8 cellular contexts compared by ENCODE assay signal in genomic region chr11:65416341-65417185, GRCh38. TPM values are rescaled to one million over a fixed set of nuclear protein-coding genes. Genes with fewer than 3 reads are reported as not detected.
DNase-seq lines count a peak whose midpoint lies in the region; ATAC-seq and TF ChIP-seq lines count a peak whose summit lies in the region.

No MANE protein-coding gene starts in this region.

- peak overlapping the region; percentile 41 for H3K18ac ChIP-seq in trophoblast cell (ENCODE audit: low read length)

- peak overlapping the region; percentile 100 for H4K91ac ChIP-seq in trophoblast cell (ENCODE audit: low read depth, low read length)

- peak; percentile 38 to 90 for TF ChIP-seq EP300 in tibial nerve (IDR thresholded peaks at IDR 0.05)

- WGBS in trophoblast cell (ENCODE audit: extremely low coverage, insufficient coverage, insufficient read length), result no CpG with 5 or more reads among the region's 22 CpGs
- 4 to 5% methylated on average over 7 to 15 of the region's 22 CpGs for WGBS in tibial nerve, 2 donors

- peak; percentile 69 for ATAC-seq in SK-N-SH treated with all-trans-retinoic acid at 6 μM for 48 hours

- POLR2A ChIA-PET in BJ (lab: Charles Lee), result interaction anchor here (0.6 to 0.8 kb wide), 4 partner anchors 26 to 84 kb away, joined by 3 to 4 read pairs (median 4); no protein-coding TSS in a partner anchor

- H3K4me2 ChIP-seq in trophoblast cell (ENCODE audit: low read length), result peak overlapping the region; percentile 51

- no peaks in the 10 kb centered on the region for H3K27me3 Mint-ChIP-seq in activated naive CD8-positive, alpha-beta T cell

- H3K9me3 Mint-ChIP-seq in activated naive CD8-positive, alpha-beta T cell (ENCODE audit: low read depth), result no peaks in the 10 kb centered on the region

- H3K36me3 ChIP-seq in BJ (ENCODE audit: control insufficient read depth, insufficient read depth, low read length) (peaks cover 3% of the 10 kb centered on the region), trophoblast cell (ENCODE audit: control insufficient read depth in 1 of 2, insufficient read depth in 2 of 2, low read length in 2 of 2) (peaks cover 15 to 18% of the 10 kb centered on the region in 2 experiments), tibial nerve (peaks cover 0 to 15% (median 0%) of the 10 kb centered on the region in 3 donors)

- peaks cover 53% of the 10 kb centered on the region for H3K4me1 Mint-ChIP-seq in activated naive CD8-positive, alpha-beta T cell (ENCODE audit: low read depth)

- H3K9me3 ChIP-seq in trophoblast cell (ENCODE audit: insufficient read depth, low read depth, low read length) (no peaks in the 10 kb centered on the region), tibial nerve (no peaks in the 10 kb centered on the region)

- H3K27me3 ChIP-seq in BJ (ENCODE audit: control insufficient read depth, insufficient read depth, low read length), result no peaks in the 10 kb centered on the region
- no peaks in the 10 kb centered on the region for H3K27me3 ChIP-seq in trophoblast cell (ENCODE audit: insufficient read depth, low read length)
- H3K27me3 ChIP-seq in tibial nerve, result no peaks in the 10 kb centered on the region

- peak overlapping the region; percentile 99 for H3K27ac Mint-ChIP-seq in activated naive CD8-positive, alpha-beta T cell

- TF ChIP-seq POLR2A in GM19099 (IDR thresholded peaks at IDR 0.05; ENCODE audit: extremely low read depth, insufficient read length, low read depth) (peak; percentile 42), tibial nerve (IDR thresholded peaks at IDR 0.05) (peak; percentile 23 to 64)

- H2AK5ac ChIP-seq in trophoblast cell (ENCODE audit: low read length), result peak overlapping the region; percentile 89

- peak overlapping the region; percentile 86 for H3K4me3 Mint-ChIP-seq in activated naive CD8-positive, alpha-beta T cell

- H4K8ac ChIP-seq in trophoblast cell (ENCODE audit: low read depth, low read length), result no peak overlapping the region

- peak overlapping the region; percentile 46 for H2BK120ac ChIP-seq in trophoblast cell (ENCODE audit: insufficient read depth, low read length, poor library complexity)

- H3K4ac ChIP-seq in trophoblast cell (ENCODE audit: low read depth, low read length), result peak overlapping the region; percentile 51

- no peak overlapping the region for H3K27ac ChIP-seq in trophoblast cell (ENCODE audit: low read depth, low read length)
- H3K27ac ChIP-seq in tibial nerve, result peak overlapping the region; percentile 98 to 100 (median 99)

- H3K4me1 ChIP-seq in trophoblast cell (ENCODE audit: control insufficient read depth in 1 of 2, insufficient read depth in 2 of 2, low read length in 2 of 2), result peaks cover 35 to 44% of the 10 kb centered on the region in 2 experiments
- H3K4me1 ChIP-seq in tibial nerve, result peaks cover 0 to 88% (median 65%) of the 10 kb centered on the region in 4 donors

- TF ChIP-seq CTCF in BJ (IDR thresholded peaks at IDR 0.05; ENCODE audit: insufficient read depth, low read depth, low read length) (peak; percentile 98), tibial nerve (IDR thresholded peaks at IDR 0.05) (peak; percentile 96 to 100 (median 99))

- H3K9ac ChIP-seq in trophoblast cell (ENCODE audit: low read length), result no peak overlapping the region

- H3K4me3 ChIP-seq in BJ (ENCODE audit: low read depth, low read length), result peak overlapping the region; percentile 15
- no peak overlapping the region for H3K4me3 ChIP-seq in trophoblast cell (ENCODE audit: low read depth, low read length)
- peak overlapping the region; percentile 26 to 80 (median 34) for H3K4me3 ChIP-seq in tibial nerve

- peaks cover 18% of the 10 kb centered on the region for H3K79me2 ChIP-seq in trophoblast cell (ENCODE audit: control insufficient read depth, insufficient read depth, low read length, poor library complexity)

- CTCF ChIA-PET in BJ (lab: Yijun Ruan, JAX), result interaction anchor here (0.6 to 7.5 kb wide), 34 partner anchors 12 to 177 kb away, joined by 3 to 128 read pairs (median 5); partner anchors contain the start of genes FRMD8, MALAT1, SCYL1 and TIGD3

- DNase-seq in BJ (ENCODE audit: low read depth), result no peak
- peak; percentile 71 for DNase-seq in LHCN-M2 (ENCODE audit: low read depth)
- peak; percentile 88 to 99 (median 96) for DNase-seq in head of caudate nucleus
- DNase-seq in trophoblast cell, result peak; percentile 88 to 94
- peak; percentile 89 to 94 for DNase-seq in tibial nerve (ENCODE audit: low spot score in 2 of 2)

- H3K79me1 ChIP-seq in trophoblast cell (ENCODE audit: low read length), result peaks cover 39% of the 10 kb centered on the region

- no peak overlapping the region for H3K23ac ChIP-seq in trophoblast cell (ENCODE audit: low read length)

- no peaks in the 10 kb centered on the region for H3K36me3 Mint-ChIP-seq in activated naive CD8-positive, alpha-beta T cell

- H3K14ac ChIP-seq in trophoblast cell (ENCODE audit: low read length), result peak overlapping the region; percentile 52

- peak overlapping the region; percentile 61 for H2BK12ac ChIP-seq in trophoblast cell (ENCODE audit: low read length)

- H2AFZ ChIP-seq in trophoblast cell (ENCODE audit: insufficient read depth, low read length, poor library complexity), result peak overlapping the region; percentile 32

- H2BK5ac ChIP-seq in trophoblast cell (ENCODE audit: low read depth, low read length, poor library complexity), result peak overlapping the region; percentile 15

- H4K12ac ChIP-seq in trophoblast cell (ENCODE audit: low read depth, low read length), result peak overlapping the region; percentile 12

- intact Hi-C loops in head of caudate nucleus (cut with DNase I), result loop anchor here (5.0 kb wide), 2 partner anchors 34 to 91 kb away; partner anchors contain the start of gene SLC25A45

TF ChIP-seq in SK-N-SH treated with all-trans-retinoic acid at 6 μM for 48 hours, 23 proteins besides CTCF, POLR2A, EP300 and RAD21:
- TF ChIP-seq TOX (CRISPR knock-in tag; IDR thresholded peaks at IDR 0.05; ENCODE audit: borderline replicate concordance), result no peak
- TF ChIP-seq POU6F1 (CRISPR knock-in tag; IDR thresholded peaks at IDR 0.05; ENCODE audit: borderline replicate concordance, low read depth), result no peak
- TF ChIP-seq PATZ1 (CRISPR knock-in tag; IDR thresholded peaks at IDR 0.05; ENCODE audit: borderline replicate concordance), result peak; percentile 19; the same call in 1 of the 2 replicates

RNA-seq across cellular contexts. Expression of gene NEAT1, which starts 6.0 kb away (rescaled TPM):
- 59.2 and 87.2 TPM in 2 replicates for polyA plus RNA-seq in BJ (2011; rRNA removed)
- polyA minus RNA-seq in BJ (2011; rRNA and poly(A)+ RNA removed), result 274 and 373 TPM in 2 replicates
- 29.4 and 37.8 TPM in 2 replicates for total RNA-seq in LHCN-M2 (2014; rRNA removed)
- 88.5 TPM for polyA plus RNA-seq in LHCN-M2 (2012)
- polyA plus RNA-seq in trophoblast cell (2013), result 11.1 and 12.7 TPM in 2 replicates
- total RNA-seq in tibial nerve, result 100 to 1,000 TPM; 427 to 571 (median 461) TPM

RNA-seq across cellular contexts. Expression of gene FRMD8, which starts 30.1 kb away (rescaled TPM):
- polyA plus RNA-seq in BJ (2011; rRNA removed), result 15.0 and 21.6 TPM in 2 replicates
- polyA minus RNA-seq in BJ (2011; rRNA and poly(A)+ RNA removed), result 13.0 and 15.4 TPM in 2 replicates
- total RNA-seq in LHCN-M2 (2014; rRNA removed) (40.7 and 58.7 TPM in 2 replicates), tibial nerve (100 to 1,000 TPM in 3 of 4 donors, 10 to 100 TPM in 1; 96.5 to 226 (median 128) TPM)
- 19.7 TPM for polyA plus RNA-seq in LHCN-M2 (2012)
- 21.2 and 22.9 TPM in 2 replicates for polyA plus RNA-seq in trophoblast cell (2013)

RNA-seq across cellular contexts. Expression of gene SLC25A45, which starts 34.1 kb away (rescaled TPM):
- 1.1 and 2.1 TPM in 2 replicates for polyA plus RNA-seq in BJ (2011; rRNA removed)
- 2.3 TPM in 2 replicates for polyA minus RNA-seq in BJ (2011; rRNA and poly(A)+ RNA removed)
- total RNA-seq in LHCN-M2 (2014; rRNA removed), result 1.4 and 2.3 TPM in 2 replicates
- polyA plus RNA-seq in LHCN-M2 (2012), result 1.5 TPM
- 0.93 and 1.1 TPM in 2 replicates for polyA plus RNA-seq in trophoblast cell (2013)
- 10 to 100 TPM in 2 of 4 donors, 1 to 10 TPM in 2; 1.8 to 22.5 (median 8.5) TPM for total RNA-seq in tibial nerve

Comparison
In these comparisons a context has a peak if more than half of its experiments do, and no peak if none do; other contexts are left out.
1. RNA of gene NEAT1, which starts 6.0 kb away (total RNA-seq): 427 to 571 TPM in tibial nerve; 29.4 to 37.8 TPM in LHCN-M2; every median in the first group is over 10 times any median in the second.